20 cellular contexts compared by ENCODE assay signal in genomic region chr7:138610671-138611170, GRCh38.
"Had no signal": no experiment of that assay in that cellular context is flagged by ENCODE, and none has a peak within 500 bp of the region (broad histone marks: within the 10 kb centered on the region; RNA-seq: fewer than 3 reads in every experiment).

No MANE protein-coding gene starts in this region.

- H3K9me3 ChIP-seq: esophagus squamous epithelium, sigmoid colon had no signal

- H3K4me1 ChIP-seq: esophagus squamous epithelium, sigmoid colon had no signal

- H3K4me3 ChIP-seq: esophagus squamous epithelium, sigmoid colon, SK-N-MC had no signal

- H3K4me3 Mint-ChIP-seq: activated naive CD4-positive, alpha-beta T cell treated with anti-CD3 and anti-CD28 coated beads, Interleukin-2, amount 10 ng/mL, durations not matched to agents 7 days and 5 days had no signal

- ATAC-seq: left ventricle myocardium superior had no signal

- H3K27me3 Mint-ChIP-seq: activated naive CD4-positive, alpha-beta T cell treated with anti-CD3 and anti-CD28 coated beads, Interleukin-2, amount 10 ng/mL, durations not matched to agents 7 days and 5 days had no signal

- H3K36me3 ChIP-seq: esophagus squamous epithelium, sigmoid colon had no signal

- H3K36me3 Mint-ChIP-seq: naive B cell had no signal

- H3K27ac Mint-ChIP-seq: activated naive CD4-positive, alpha-beta T cell treated with anti-CD3 and anti-CD28 coated beads, Interleukin-2, amount 10 ng/mL, durations not matched to agents 7 days and 5 days; activated T-helper 2 cell treated with anti-CD3 and anti-CD28 coated beads, Interferon-gamma antibody, Interleukin-2, Interleukin-4, amounts not matched to agents 10 μg/mL and 5 μg/mL and 100 μg/mL, durations not matched to agents 14 hours and 24 hours and 36 hours; naive B cell had no signal

- FAIRE-seq: endometrium, islet of Langerhans, urothelium cell line had no signal

- DNase-seq: activated CD4-positive, alpha-beta T cell treated with anti-CD3 and anti-CD28 coated beads, Interleukin-2, amount 50 U/mL, for 1 hour; activated CD4-positive, CD25-positive, alpha-beta regulatory T cell; activated naive CD4-positive, alpha-beta T cell treated with anti-CD3 and anti-CD28 coated beads, Interleukin-2, amount 10 ng/mL, durations not matched to agents 7 days and 5 days; activated T-cell treated with anti-CD3 and anti-CD28 coated beads for 4 hours; amygdala; esophagus squamous epithelium; foreskin fibroblast; head of caudate nucleus; left ventricle myocardium superior; midbrain; naive B cell; sigmoid colon; stimulated activated CD4-positive, alpha-beta T cell treated with anti-CD3 and anti-CD28 coated beads, Interleukin-2, amount 100 ng/mL, for 24 hours; stimulated activated naive CD4-positive, alpha-beta T cell treated with Interleukin-2 at 50 U/mL for 16 hours; T-helper 1 cell had no signal

- H3K27me3 ChIP-seq: esophagus squamous epithelium, sigmoid colon had no signal

- H3K27ac ChIP-seq: esophagus squamous epithelium, sigmoid colon, SK-N-MC had no signal
